27 cellular contexts compared by ENCODE assay signal in genomic region chr14:76084374-76084773, GRCh38.
DNase-seq lines count a peak whose midpoint lies in the region; ATAC-seq, FAIRE-seq and TF ChIP-seq lines count a peak whose summit lies in the region.
"Had no signal": no experiment of that assay in that cellular context is flagged by ENCODE, and none has a peak within 500 bp of the region (broad histone marks: within the 10 kb centered on the region; RNA-seq: fewer than 3 reads in every experiment).

No MANE protein-coding gene starts in this region.

- TF ChIP-seq CTCF in RWPE2 (IDR thresholded peaks at IDR 0.05; ENCODE audit: poor library complexity, severe bottlenecking), result no peak
- no peak for TF ChIP-seq CTCF in H1 (IDR thresholded peaks at IDR 0.05; ENCODE audit: control extremely low read depth in 1 of 3, insufficient read depth in 1 of 3, low read depth in 1 of 3, low read length in 3 of 3)

- H3K27ac ChIP-seq in RWPE2 (ENCODE audit: poor library complexity, severe bottlenecking), result no peak overlapping the region
- H3K27ac ChIP-seq in H1 (ENCODE audit: low read depth, low read length), result no peak overlapping the region
- peak overlapping the region; percentile 55 for H3K27ac ChIP-seq in layer of hippocampus (ENCODE audit: low read depth, low read length)
- H3K27ac ChIP-seq in temporal lobe (ENCODE audit: low read depth, low read length), result peak overlapping the region; percentile 33
- H3K27ac ChIP-seq: breast epithelium, esophagus muscularis mucosa, foreskin keratinocyte, pancreas, SJCRH30, upper lobe of left lung had no signal

- H2BK5ac ChIP-seq in H1 (ENCODE audit: low read depth, low read length), result no peak overlapping the region

- peak; percentile 62 for FAIRE-seq in H1 (lab: Jason Lieb, UNC)
- FAIRE-seq: colon, pancreas, RCC 7860 had no signal

- no peaks in the 10 kb centered on the region for H3K27me3 ChIP-seq in RWPE2 (ENCODE audit: insufficient read depth, poor library complexity, severe bottlenecking)
- H3K27me3 ChIP-seq in H1 (replicated peaks in 1 of 4; ENCODE audit: control insufficient read depth in 3 of 4, extremely low read depth in 1 of 4, insufficient read depth in 3 of 4, low read length in 3 of 4), result peaks cover 0 to 3% (median 0%) of the 10 kb centered on the region in 4 experiments; a peak in 2 of 7 replicates
- no peaks in the 10 kb centered on the region for H3K27me3 ChIP-seq in layer of hippocampus (ENCODE audit: control insufficient read depth, insufficient read depth, low read length)
- no peaks in the 10 kb centered on the region for H3K27me3 ChIP-seq in HAP-1 (ENCODE audit: low read depth)
- H3K27me3 ChIP-seq: breast epithelium, esophagus muscularis mucosa, foreskin keratinocyte, pancreas, SJCRH30, upper lobe of left lung had no signal

- H3K36me3 ChIP-seq in RWPE2 (ENCODE audit: low read depth) (no peaks in the 10 kb centered on the region), H1 (ENCODE audit: control insufficient read depth in 2 of 4, insufficient read depth in 4 of 4, low read length in 3 of 4) (no peaks in the 10 kb centered on the region), HAP-1 (replicated peaks) (no peaks in the 10 kb centered on the region)
- H3K36me3 ChIP-seq: breast epithelium, SJCRH30 had no signal

- DNase-seq in RWPE2 (ENCODE audit: low spot score) (peak; percentile 11), H1 (ENCODE audit: low read depth in 1 of 2, low spot score in 2 of 2) (no peak), COLO829 (ENCODE audit: low spot score) (no peak), HAP-1 (ENCODE audit: low spot score in 2 of 2) (no peak)
- DNase-seq: activated CD4-positive, CD25-positive, alpha-beta regulatory T cell; activated CD8-positive, alpha-beta memory T cell treated with anti-CD3 and anti-CD28 coated beads, Interleukin-2, amount 10 ng/mL, durations not matched to agents 7 days and 5 days; activated naive CD4-positive, alpha-beta T cell treated with anti-CD3 and anti-CD28 coated beads, Interleukin-2, amount 10 ng/mL, durations not matched to agents 7 days and 5 days; activated T-cell treated with anti-CD3 and anti-CD28 coated beads, Interleukin-2, amount 50 U/mL, for 48 hours; Calu3; foreskin keratinocyte; islet precursor cell; NCI-H1092; NCI-H1930; pancreas; right cardiac atrium; SJCRH30; stimulated activated CD4-positive, alpha-beta T cell treated with anti-CD3 and anti-CD28 coated beads, Interleukin-4, amount 100 ng/mL, for 1 hour; T1000; upper lobe of left lung had no signal

- no peak overlapping the region; a peak in 1 of 7 replicates for H3K9ac ChIP-seq in H1 (replicated peaks in 1 of 4; ENCODE audit: extremely low read depth in 1 of 4, low read depth in 3 of 4, low read length in 3 of 4)

- H2BK20ac ChIP-seq in H1 (ENCODE audit: low read length), result no peak overlapping the region

- no peak for TF ChIP-seq EP300 in H1 (IDR thresholded peaks at IDR 0.05; ENCODE audit: borderline replicate concordance in 1 of 2, low read depth in 2 of 2, low read length in 2 of 2)

- no peak overlapping the region for H2BK12ac ChIP-seq in H1 (ENCODE audit: low read depth, low read length)

- H2AFZ ChIP-seq in H1 (ENCODE audit: low read length), result no peak overlapping the region

- in situ Hi-C loops in HAP-1 (cut with MboI; ENCODE audit: low sequenced_read_pairs), result no loop called here

- H3K56ac ChIP-seq in H1 (replicated peaks; ENCODE audit: insufficient read length, low read depth, low read length), result no peak overlapping the region

- H2BK15ac ChIP-seq in H1 (ENCODE audit: low read length), result no peak overlapping the region

- peak overlapping the region; percentile 40 to 48; a peak in 3 of 4 replicates for H3K4me2 ChIP-seq in H1 (ENCODE audit: insufficient read depth in 1 of 2, low read depth in 2 of 2, low read length in 2 of 2)

- H3K4me1 ChIP-seq in RWPE2 (ENCODE audit: insufficient read depth, poor library complexity, severe bottlenecking), result no peaks in the 10 kb centered on the region
- peaks cover 11 to 20% (median 14%) of the 10 kb centered on the region in 4 experiments for H3K4me1 ChIP-seq in H1 (replicated peaks in 1 of 4; ENCODE audit: control insufficient read depth in 3 of 4, insufficient read depth in 4 of 4, low read length in 3 of 4)
- H3K4me1 ChIP-seq in HAP-1, result peaks cover 15% of the 10 kb centered on the region
- H3K4me1 ChIP-seq: breast epithelium, foreskin keratinocyte, pancreas, upper lobe of left lung had no signal

- H3K23ac ChIP-seq in H1 (ENCODE audit: insufficient read length), result no peak overlapping the region

- no peaks in the 10 kb centered on the region for H3K23me2 ChIP-seq in H1 (ENCODE audit: low read depth, low read length)

- no peaks in the 10 kb centered on the region for H3K79me2 ChIP-seq in H1 (ENCODE audit: control insufficient read depth in 1 of 2, insufficient read depth in 2 of 2, low read length in 2 of 2)

- no peaks in the 10 kb centered on the region for H3K9me3 ChIP-seq in RWPE2 (ENCODE audit: severe bottlenecking)
- H3K9me3 ChIP-seq in H1 (ENCODE audit: insufficient read depth in 2 of 2, low read depth in 1 of 2, low read length in 1 of 2), result no peaks in the 10 kb centered on the region
- H3K9me3 ChIP-seq in HAP-1, result no peaks in the 10 kb centered on the region
- H3K9me3 ChIP-seq: breast epithelium, esophagus muscularis mucosa, pancreas, SJCRH30, upper lobe of left lung had no signal

- H3K79me1 ChIP-seq in H1 (ENCODE audit: low read depth, low read length), result no peaks in the 10 kb centered on the region

- no peak overlapping the region for H3K4me3 ChIP-seq in RWPE2 (ENCODE audit: severe bottlenecking)
- H3K4me3 ChIP-seq in H1 (ENCODE audit: extremely low read depth in 1 of 4, insufficient read depth in 2 of 4, low read depth in 3 of 4, low read length in 4 of 4), result 0 out of 8 replicates have a peak overlapping the region, but pooled peaks of 1 of the 4 experiments have one; percentile 11
- H3K4me3 ChIP-seq in HAP-1, result no peak overlapping the region
- H3K4me3 ChIP-seq: breast epithelium, esophagus muscularis mucosa, pancreas, SJCRH30, upper lobe of left lung had no signal

- TF ChIP-seq POLR2A in H1 (IDR thresholded peaks at IDR 0.05; ENCODE audit: control extremely low read depth in 1 of 2, low read depth in 2 of 2, low read length in 2 of 2), result no peak

- CTCF ChIA-PET in H1 (lab: Charles Lee; ENCODE audit: partially characterized antibody), result interaction anchor here (1.0 to 2.8 kb wide), 7 partner anchors 11 to 35 kb away, joined by 3 to 13 read pairs (median 5); no protein-coding TSS in a partner anchor

- H4K91ac ChIP-seq in H1 (replicated peaks; ENCODE audit: insufficient read length, low read length), result no peak overlapping the region

- POLR2A ChIA-PET in H1 (lab: Charles Lee; ENCODE audit: partially characterized antibody), result no interaction called here

- 22% methylated on average over 9 of the region's 9 CpGs; no CpG with 5 or more reads in 1 of the 2 experiments for WGBS in H1 (ENCODE audit: extremely low coverage in 1 of 2, insufficient coverage in 1 of 2, insufficient read length in 1 of 2, insufficient replicate concordance in 2 of 2, low coverage in 1 of 2, low lambda C conversion rate in 2 of 2, missing lambda C conversion rate in 1 of 2), 2 experiments

- no peak overlapping the region for H3K4ac ChIP-seq in H1 (replicated peaks; ENCODE audit: insufficient read length, low read depth, low read length)

- peak overlapping the region; percentile 4; the same call in 1 of the 2 replicates for H3K18ac ChIP-seq in H1 (ENCODE audit: extremely low read depth, low read length)

- ATAC-seq in RWPE2 (ENCODE audit: low read depth) (no peak), HG03565 (IDR thresholded peaks at IDR 0.05; ENCODE audit: unreplicated experiment) (no peak)
- ATAC-seq: activated CD8-positive, alpha-beta memory T cell treated with anti-CD3 and anti-CD28 coated beads, Interleukin-2, amount 10 ng/mL, durations not matched to agents 7 days and 5 days; foreskin keratinocyte; natural killer cell treated with Interleukin-12 subunit alpha and Interleukin-12 subunit beta and Interleukin-15 and Interleukin-18, amount 100 ng/mL, for 72 hours; pancreas; right cardiac atrium had no signal

- TF ChIP-seq RAD21 in H1 (IDR thresholded peaks at IDR 0.05 in 1 of 2, conservative IDR thresholded peaks at IDR 0.05 in 1 of 2; ENCODE audit: low read depth in 2 of 2, low read length in 2 of 2), result peak in 1 of 2 experiments; percentile 8; a peak in 1 of 4 replicates

- no peak overlapping the region for H4K8ac ChIP-seq in H1 (ENCODE audit: extremely low read depth, insufficient read depth, low read length)

- no peak overlapping the region for H4K5ac ChIP-seq in H1 (ENCODE audit: insufficient read length, low read depth, low read length)

- H2BK120ac ChIP-seq in H1 (replicated peaks; ENCODE audit: low read depth, low read length), result no peak overlapping the region

- H4K20me1 ChIP-seq in H1 (replicated peaks in 1 of 2; ENCODE audit: control insufficient read depth in 1 of 2, insufficient read depth in 2 of 2, low read length in 2 of 2), result no peaks in the 10 kb centered on the region

- H2AK5ac ChIP-seq in H1 (ENCODE audit: low read depth, low read length), result no peak overlapping the region

- no peak overlapping the region for H3K14ac ChIP-seq in H1 (ENCODE audit: insufficient read length)

TF ChIP-seq in H1, 55 proteins besides CTCF, POLR2A, EP300 and RAD21:
- TF ChIP-seq NANOG (IDR thresholded peaks at IDR 0.05; ENCODE audit: insufficient read depth, low read depth, low read length, poor library complexity, severe bottlenecking) (peak; percentile 59), ASH2L (IDR thresholded peaks at IDR 0.05; ENCODE audit: low read length) (peak; percentile 34), E2F6 (IDR thresholded peaks at IDR 0.05) (no peak)

Comparison
In these comparisons a context has a peak if more than half of its experiments do, and no peak if none do; other contexts are left out.
1. H3K27ac ChIP-seq: peak in layer of hippocampus (single experiment) and temporal lobe (single experiment); none in RWPE2 (single experiment) and H1 (single experiment).